1 cellular context compared by ENCODE assay signal in genomic region chr14:22929104-22929847, GRCh38.
TF ChIP-seq lines count a peak whose summit lies in the region.

Gene PRMT5 (minus strand): TSS chr14:22929376. CDS start chr14:22929361, 15 bp downstream.

TF ChIP-seq in GM12878, 131 proteins besides CTCF, POLR2A, EP300 and RAD21 (continued from another document and continues in another):
- TF ChIP-seq ZNF592 (IDR thresholded peaks at IDR 0.05) (no peak), KLF5 (IDR thresholded peaks at IDR 0.05; ENCODE audit: partially characterized antibody) (peak; percentile 39), POU2F2 (IDR thresholded peaks at IDR 0.05; ENCODE audit: borderline replicate concordance, low read depth, low read length) (peak; percentile 49), RELA (IDR thresholded peaks at IDR 0.05; ENCODE audit: borderline replicate concordance, partially characterized antibody) (peak; percentile 1), FOXK2 (IDR thresholded peaks at IDR 0.05) (0 out of 2 replicates have a peak, but pooled peaks have one; percentile 5), SMC3 (IDR thresholded peaks at IDR 0.05; ENCODE audit: borderline replicate concordance, low read length) (no peak), SMAD5 (IDR thresholded peaks at IDR 0.05; ENCODE audit: low read depth) (peak; percentile 91), NFXL1 (IDR thresholded peaks at IDR 0.05; ENCODE audit: borderline replicate concordance) (no peak), NBN (IDR thresholded peaks at IDR 0.05) (peak; percentile 88), SREBF2 (IDR thresholded peaks at IDR 0.05; ENCODE audit: low read length) (peak; percentile 99), BRCA1 (IDR thresholded peaks at IDR 0.05; ENCODE audit: low read depth, low read length) (no peak), IRF5 (IDR thresholded peaks at IDR 0.05; ENCODE audit: borderline replicate concordance) (no peak), FOXM1 (IDR thresholded peaks at IDR 0.05; ENCODE audit: low read depth, low read length) (no peak), POLR2AphosphoS2 (IDR thresholded peaks at IDR 0.05; ENCODE audit: low read depth, low read length) (peak; percentile 72), JUNB (IDR thresholded peaks at IDR 0.05) (no peak), ZNF274 (IDR thresholded peaks at IDR 0.05; ENCODE audit: insufficient read depth, insufficient read length) (no peak), REST (IDR thresholded peaks at IDR 0.05; ENCODE audit: low read depth, low read length) (no peak), HCFC1 (IDR thresholded peaks at IDR 0.05; ENCODE audit: low read length) (peak; percentile 61), EED (IDR thresholded peaks at IDR 0.05; ENCODE audit: low read depth) (peak; percentile 73), KAT2A (conservative IDR thresholded peaks at IDR 0.05; ENCODE audit: control insufficient read depth, low read depth, low read length) (no peak), ZNF24 (IDR thresholded peaks at IDR 0.05) (peak; percentile 100), HDAC2 (IDR thresholded peaks at IDR 0.05) (no peak), ELK1 (IDR thresholded peaks at IDR 0.05; ENCODE audit: low read depth, low read length) (0 out of 2 replicates have a peak, but pooled peaks have one; percentile 52), DPF2 (IDR thresholded peaks at IDR 0.05) (no peak), YBX1 (IDR thresholded peaks at IDR 0.05) (no peak), IKZF2 (IDR thresholded peaks at IDR 0.05) (peak; percentile 69 to 84; a peak in 3 of 4 replicates), CEBPB (IDR thresholded peaks at IDR 0.05; ENCODE audit: borderline replicate concordance in 1 of 2, low read depth in 2 of 2, low read length in 2 of 2) (no peak), MEF2B (IDR thresholded peaks at IDR 0.05; ENCODE audit: partially characterized antibody, poor library complexity, severe bottlenecking) (peak; percentile 20), RB1 (IDR thresholded peaks at IDR 0.05; ENCODE audit: borderline replicate concordance) (peak; percentile 68; the same call in 1 of the 2 replicates), CREM (IDR thresholded peaks at IDR 0.05; ENCODE audit: low read depth) (0 out of 2 replicates have a peak, but pooled peaks have one; percentile 20), NR2C2 (IDR thresholded peaks at IDR 0.05; ENCODE audit: borderline replicate concordance, control insufficient read depth, insufficient read length, low read depth) (no peak), NFIC (IDR thresholded peaks at IDR 0.05; ENCODE audit: low read depth, low read length) (peak; percentile 75; the same call in 1 of the 2 replicates), ATF7 (IDR thresholded peaks at IDR 0.05; ENCODE audit: low read depth) (peak; percentile 74), NR2F1 (conservative IDR thresholded peaks at IDR 0.05) (no peak), BCLAF1 (IDR thresholded peaks at IDR 0.05) (no peak), BCL11A (IDR thresholded peaks at IDR 0.05; ENCODE audit: low read depth, low read length) (no peak), SIX5 (IDR thresholded peaks at IDR 0.05; ENCODE audit: low read depth, low read length, severe bottlenecking) (no peak), HDGF (IDR thresholded peaks at IDR 0.05) (peak; percentile 95), ZNF207 (IDR thresholded peaks at IDR 0.05; ENCODE audit: borderline replicate concordance) (peak; percentile 90), MEF2A (IDR thresholded peaks at IDR 0.05; ENCODE audit: insufficient read depth, low read depth, low read length) (0 out of 2 replicates have a peak, but pooled peaks have one; percentile 58), RAD51 (IDR thresholded peaks at IDR 0.05) (no peak), TAF1 (IDR thresholded peaks at IDR 0.05; ENCODE audit: borderline replicate concordance, low read depth, low read length) (peak; percentile 89), NR2C1 (IDR thresholded peaks at IDR 0.05) (peak; percentile 33; the same call in 1 of the 2 replicates)
- TF ChIP-seq, protein P1, sequence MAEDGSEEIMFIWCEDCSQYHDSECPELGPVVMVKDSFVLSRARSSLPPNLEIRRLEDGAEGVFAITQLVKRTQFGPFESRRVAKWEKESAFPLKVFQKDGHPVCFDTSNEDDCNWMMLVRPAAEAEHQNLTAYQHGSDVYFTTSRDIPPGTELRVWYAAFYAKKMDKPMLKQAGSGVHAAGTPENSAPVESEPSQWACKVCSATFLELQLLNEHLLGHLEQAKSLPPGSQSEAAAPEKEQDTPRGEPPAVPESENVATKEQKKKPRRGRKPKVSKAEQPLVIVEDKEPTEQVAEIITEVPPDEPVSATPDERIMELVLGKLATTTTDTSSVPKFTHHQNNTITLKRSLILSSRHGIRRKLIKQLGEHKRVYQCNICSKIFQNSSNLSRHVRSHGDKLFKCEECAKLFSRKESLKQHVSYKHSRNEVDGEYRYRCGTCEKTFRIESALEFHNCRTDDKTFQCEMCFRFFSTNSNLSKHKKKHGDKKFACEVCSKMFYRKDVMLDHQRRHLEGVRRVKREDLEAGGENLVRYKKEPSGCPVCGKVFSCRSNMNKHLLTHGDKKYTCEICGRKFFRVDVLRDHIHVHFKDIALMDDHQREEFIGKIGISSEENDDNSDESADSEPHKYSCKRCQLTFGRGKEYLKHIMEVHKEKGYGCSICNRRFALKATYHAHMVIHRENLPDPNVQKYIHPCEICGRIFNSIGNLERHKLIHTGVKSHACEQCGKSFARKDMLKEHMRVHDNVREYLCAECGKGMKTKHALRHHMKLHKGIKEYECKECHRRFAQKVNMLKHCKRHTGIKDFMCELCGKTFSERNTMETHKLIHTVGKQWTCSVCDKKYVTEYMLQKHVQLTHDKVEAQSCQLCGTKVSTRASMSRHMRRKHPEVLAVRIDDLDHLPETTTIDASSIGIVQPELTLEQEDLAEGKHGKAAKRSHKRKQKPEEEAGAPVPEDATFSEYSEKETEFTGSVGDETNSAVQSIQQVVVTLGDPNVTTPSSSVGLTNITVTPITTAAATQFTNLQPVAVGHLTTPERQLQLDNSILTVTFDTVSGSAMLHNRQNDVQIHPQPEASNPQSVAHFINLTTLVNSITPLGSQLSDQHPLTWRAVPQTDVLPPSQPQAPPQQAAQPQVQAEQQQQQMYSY (CRISPR knock-in tag; IDR thresholded peaks at IDR 0.05), result no peak
- TF ChIP-seq, protein P2, sequence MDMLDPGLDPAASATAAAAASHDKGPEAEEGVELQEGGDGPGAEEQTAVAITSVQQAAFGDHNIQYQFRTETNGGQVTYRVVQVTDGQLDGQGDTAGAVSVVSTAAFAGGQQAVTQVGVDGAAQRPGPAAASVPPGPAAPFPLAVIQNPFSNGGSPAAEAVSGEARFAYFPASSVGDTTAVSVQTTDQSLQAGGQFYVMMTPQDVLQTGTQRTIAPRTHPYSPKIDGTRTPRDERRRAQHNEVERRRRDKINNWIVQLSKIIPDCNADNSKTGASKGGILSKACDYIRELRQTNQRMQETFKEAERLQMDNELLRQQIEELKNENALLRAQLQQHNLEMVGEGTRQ (IDR thresholded peaks at IDR 0.05; ENCODE audit: borderline replicate concordance, low read depth, low read length), result no peak
- TF ChIP-seq, protein P3, sequence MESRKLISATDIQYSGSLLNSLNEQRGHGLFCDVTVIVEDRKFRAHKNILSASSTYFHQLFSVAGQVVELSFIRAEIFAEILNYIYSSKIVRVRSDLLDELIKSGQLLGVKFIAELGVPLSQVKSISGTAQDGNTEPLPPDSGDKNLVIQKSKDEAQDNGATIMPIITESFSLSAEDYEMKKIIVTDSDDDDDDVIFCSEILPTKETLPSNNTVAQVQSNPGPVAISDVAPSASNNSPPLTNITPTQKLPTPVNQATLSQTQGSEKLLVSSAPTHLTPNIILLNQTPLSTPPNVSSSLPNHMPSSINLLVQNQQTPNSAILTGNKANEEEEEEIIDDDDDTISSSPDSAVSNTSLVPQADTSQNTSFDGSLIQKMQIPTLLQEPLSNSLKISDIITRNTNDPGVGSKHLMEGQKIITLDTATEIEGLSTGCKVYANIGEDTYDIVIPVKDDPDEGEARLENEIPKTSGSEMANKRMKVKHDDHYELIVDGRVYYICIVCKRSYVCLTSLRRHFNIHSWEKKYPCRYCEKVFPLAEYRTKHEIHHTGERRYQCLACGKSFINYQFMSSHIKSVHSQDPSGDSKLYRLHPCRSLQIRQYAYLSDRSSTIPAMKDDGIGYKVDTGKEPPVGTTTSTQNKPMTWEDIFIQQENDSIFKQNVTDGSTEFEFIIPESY (IDR thresholded peaks at IDR 0.05), result no peak
